Comparison of ENCODE assay signal across 15 cellular contexts in genomic region chr15:71573599-71573998, GRCh38.
DNase-seq lines count a peak whose midpoint lies in the region; ATAC-seq and TF ChIP-seq lines count a peak whose summit lies in the region.
"Had no signal": no experiment of that assay in that cellular context is flagged by ENCODE, and none has a peak within 500 bp of the region (broad histone marks: within the 10 kb centered on the region; RNA-seq: fewer than 3 reads in every experiment).

No MANE protein-coding gene starts in this region.

- no peak for ATAC-seq in left ventricle myocardium superior
- ATAC-seq: CD8-positive, alpha-beta T cell had no signal

- peak overlapping the region; percentile 27 for H3K27ac ChIP-seq in left ventricle myocardium inferior (replicated peaks)
- peak overlapping the region in 3 of 4 donors; percentile 67 to 81 (median 75) for H3K27ac ChIP-seq in esophagus squamous epithelium
- H3K27ac ChIP-seq: BLaER1 had no signal

- TF ChIP-seq CTCF in left ventricle myocardium inferior (IDR thresholded peaks at IDR 0.05; ENCODE audit: borderline replicate concordance) (no peak), esophagus squamous epithelium (IDR thresholded peaks at IDR 0.05) (no peak)

- H3K9me3 ChIP-seq in left ventricle myocardium inferior (replicated peaks) (no peaks in the 10 kb centered on the region), esophagus squamous epithelium (no peaks in the 10 kb centered on the region)
- H3K9me3 ChIP-seq: BLaER1, Caco-2, HAP-1 had no signal

- WGBS in esophagus squamous epithelium, 2 donors: 53 to 57% methylated on average over 2 of the region's 2 CpGs

- no peak for TF ChIP-seq POLR2A in esophagus squamous epithelium (IDR thresholded peaks at IDR 0.05)

- DNase-seq in left ventricle myocardium inferior (no peak), left ventricle myocardium superior (no peak), NCI-H69 (lab: John Stamatoyannopoulos, UW) (peak; percentile 1), esophagus squamous epithelium (lab: John Stamatoyannopoulos, UW) (no peak)
- no peak for DNase-seq in activated CD4-positive, CD25-positive, alpha-beta regulatory T cell (lab: John Stamatoyannopoulos, UW)
- DNase-seq in stimulated activated CD4-positive, alpha-beta T cell treated with anti-CD3 and anti-CD28 coated beads, Interleukin-4, amount 100 ng/mL, for 24 hours: no peak
- DNase-seq: 8988T; Caco-2; CD4-positive, CD25-positive, alpha-beta regulatory T cell; CD8-positive, alpha-beta T cell; DMS153; DND-41; GOT3 had no signal

- no peaks in the 10 kb centered on the region for H3K36me3 ChIP-seq in left ventricle myocardium inferior
- no peaks in the 10 kb centered on the region for H3K36me3 ChIP-seq in esophagus squamous epithelium
- H3K36me3 ChIP-seq: BLaER1, HAP-1 had no signal

- H3K27me3 ChIP-seq in left ventricle myocardium inferior (ENCODE audit: low read depth) (no peaks in the 10 kb centered on the region), esophagus squamous epithelium (no peaks in the 10 kb centered on the region)
- H3K27me3 ChIP-seq: BLaER1 had no signal

- H3K4me3 ChIP-seq in left ventricle myocardium inferior (no peak overlapping the region), esophagus squamous epithelium (no peak overlapping the region)
- H3K4me3 ChIP-seq: BLaER1, HAP-1 had no signal

- H3K4me1 ChIP-seq in left ventricle myocardium inferior (peaks cover 20% of the 10 kb centered on the region), esophagus squamous epithelium (peaks cover 0 to 73% (median 15%) of the 10 kb centered on the region in 3 donors)
- H3K4me1 ChIP-seq: BLaER1, Caco-2, HAP-1 had no signal

- intact Hi-C loops in left ventricle myocardium inferior (cut with micrococcal nuclease) (loop anchor here (10.0 kb wide), 2 partner anchors 119 to 161 kb away; no protein-coding TSS in a partner anchor), left ventricle myocardium superior (cut with micrococcal nuclease) (loop anchor here (10.0 kb wide), 1 partner anchor 151 kb away; no protein-coding TSS in a partner anchor), esophagus squamous epithelium (cut with DNase I) (no loop called here)
